In the genomic region with DNA sequence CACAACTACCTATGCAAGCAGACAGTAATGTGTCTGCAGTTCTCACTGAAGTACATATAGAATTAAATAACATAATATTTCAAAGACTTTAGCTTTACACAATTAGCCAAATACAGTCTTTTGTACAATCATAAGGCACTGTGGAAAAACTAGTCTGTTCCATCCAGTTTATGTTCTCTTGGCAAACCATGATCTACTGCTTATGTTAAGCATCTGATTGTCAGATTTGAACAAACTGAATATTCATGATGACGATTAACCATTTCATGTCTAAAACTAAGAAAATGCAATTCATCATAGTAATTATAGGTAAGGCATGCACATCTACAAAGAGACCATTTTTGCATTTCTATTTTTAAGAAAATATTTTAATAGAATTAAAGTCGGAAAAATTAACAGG, we compare ENCODE assay signal across 10 cellular contexts. TPM values are rescaled to one million over a fixed set of nuclear protein-coding genes. Genes with fewer than 3 reads are reported as not detected.
DNase-seq lines count a peak whose midpoint lies in the region; ATAC-seq and TF ChIP-seq lines count a peak whose summit lies in the region.
"Had no signal": no experiment of that assay in that cellular context is flagged by ENCODE, and none has a peak within 500 bp of the region (broad histone marks: within the 10 kb centered on the region; RNA-seq: fewer than 3 reads in every experiment).

No MANE protein-coding gene starts in this region.

- in situ Hi-C loops in HAP-1 (cut with MboI; ENCODE audit: low sequenced_read_pairs), result no loop called here
- in situ Hi-C loops in SK-MEL-5 (cut with HindIII; ENCODE audit: low pct_unique_long_range_greater_than_20kb, low sequenced_read_pairs), result no loop called here

- H3K27me3 ChIP-seq in HAP-1 (ENCODE audit: low read depth), result 0 out of 2 replicates have a peak, but pooled peaks cover 2% of the 10 kb centered on the region
- no peaks in the 10 kb centered on the region for H3K27me3 ChIP-seq in parathyroid adenoma (ENCODE audit: control insufficient read depth, insufficient read depth, low read length)
- H3K27me3 ChIP-seq: suprapubic skin had no signal

- H3K36me3 ChIP-seq in HAP-1 (replicated peaks) (no peaks in the 10 kb centered on the region), parathyroid adenoma (ENCODE audit: control insufficient read depth, insufficient read depth, low read length) (no peaks in the 10 kb centered on the region)
- H3K36me3 ChIP-seq: suprapubic skin had no signal

- DNase-seq in HAP-1 (ENCODE audit: low spot score in 2 of 2) (no peak), SK-MEL-5 (ENCODE audit: low read depth, low spot score) (peak; percentile 35), fibroblast of pulmonary artery (ENCODE audit: low read depth) (no peak), GM20000 (ENCODE audit: low spot score) (no peak), pons (ENCODE audit: low spot score) (no peak), HPDE6-E6E7 (ENCODE audit: extremely low spot score) (no peak)
- DNase-seq: activated T-cell treated with anti-CD3 and anti-CD28 coated beads, Interleukin-2, amount 50 U/mL, for 1 hour had no signal

- H3K9ac ChIP-seq in parathyroid adenoma, result no peak overlapping the region

- H3K27ac ChIP-seq in parathyroid adenoma, result no peak overlapping the region
- H3K27ac ChIP-seq: suprapubic skin had no signal

- TF ChIP-seq CTCF in fibroblast of pulmonary artery (IDR thresholded peaks at IDR 0.05; ENCODE audit: low read length, missing control alignments) (no peak), parathyroid adenoma (IDR thresholded peaks at IDR 0.05) (no peak), GM20000 (IDR thresholded peaks at IDR 0.05; ENCODE audit: extremely low read depth, missing control alignments) (no peak)

- H3K9me3 ChIP-seq in HAP-1 (no peaks in the 10 kb centered on the region), parathyroid adenoma (ENCODE audit: control insufficient read depth, low read length) (no peaks in the 10 kb centered on the region)
- H3K9me3 ChIP-seq: suprapubic skin had no signal

- no peaks in the 10 kb centered on the region for H3K79me2 ChIP-seq in parathyroid adenoma

- H3K4me3 ChIP-seq in HAP-1 (peak overlapping the region; percentile 18), fibroblast of pulmonary artery (replicated peaks; ENCODE audit: low read depth, low read length) (peak overlapping the region; percentile 3), parathyroid adenoma (ENCODE audit: low read depth, low read length) (peak overlapping the region; percentile 73)

- H3K4me1 ChIP-seq in HAP-1 (peaks cover 25% of the 10 kb centered on the region), parathyroid adenoma (no peaks in the 10 kb centered on the region)

- ATAC-seq in GM19023 (IDR thresholded peaks at IDR 0.05; ENCODE audit: unreplicated experiment), result no peak

- no peak overlapping the region for H2AFZ ChIP-seq in parathyroid adenoma

- no peak overlapping the region for H3K4me2 ChIP-seq in parathyroid adenoma (ENCODE audit: low read length)

RNA-seq across cellular contexts. Expression of a gene that starts 0.8 kb away (rescaled TPM):
- 10.0 and 13.1 TPM in 2 replicates for total RNA-seq in SK-MEL-5 (2014; rRNA removed; shearing (Covaris generic))
- polyA plus RNA-seq in SK-MEL-5 (2015; cell fraction: cytosol; rRNA removed), result 4.6 and 8.2 TPM in 2 replicates
- 6.7 and 7.6 TPM in 2 replicates for polyA plus RNA-seq in SK-MEL-5 (2015; cell fraction: nucleus; rRNA removed)

Comparison
In these comparisons a context has a peak if more than half of its experiments do, and no peak if none do; other contexts are left out.
1. H3K4me3 ChIP-seq: peak in every context shown above with its lines; median percentile 73 in parathyroid adenoma; 18 in HAP-1; 3 in fibroblast of pulmonary artery.